In the genomic region with DNA sequence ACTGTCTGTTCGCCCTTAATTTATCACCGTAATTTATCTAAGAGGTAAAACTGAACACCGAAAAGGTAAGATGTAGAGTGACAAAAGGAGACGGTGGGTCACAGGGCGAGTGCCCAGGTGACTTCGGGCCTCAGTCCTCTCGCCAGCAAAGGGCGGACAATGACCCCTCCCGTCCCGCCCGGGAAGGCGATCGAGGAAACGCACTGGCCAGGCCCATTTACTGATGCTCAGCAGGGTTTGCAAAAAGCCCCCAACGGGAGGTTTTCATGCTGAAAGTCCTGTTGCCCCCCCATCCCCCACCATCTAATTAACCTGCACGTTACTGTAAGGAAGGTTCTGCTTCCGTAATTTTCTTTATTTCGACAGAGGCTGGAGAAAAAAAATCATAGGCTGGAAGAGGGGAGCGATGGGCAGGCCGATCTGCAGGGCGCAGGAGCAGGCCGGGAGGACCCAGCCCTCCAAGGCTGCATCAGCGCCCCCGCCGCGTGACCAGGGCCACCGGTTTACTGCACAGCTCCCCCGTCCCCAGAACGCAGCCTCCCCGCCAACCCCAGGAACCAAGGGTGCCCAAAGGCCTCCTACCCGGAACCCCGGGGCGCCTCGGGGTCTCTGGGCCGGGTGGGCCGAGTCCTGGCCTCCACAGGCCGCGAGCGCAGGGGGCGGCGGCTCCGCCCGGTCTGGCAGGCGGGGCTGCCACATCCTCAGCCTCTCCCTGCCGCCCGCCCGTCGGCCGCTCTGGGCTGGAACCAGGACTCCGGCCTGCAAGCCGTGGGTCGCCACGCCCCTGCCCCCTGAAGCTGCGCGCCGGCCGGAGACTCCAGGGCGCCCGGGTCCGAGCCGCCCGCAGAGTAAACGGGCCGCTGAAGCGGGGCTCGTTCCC, we compare ENCODE assay signal across 9 cellular contexts. TPM values are rescaled to one million over a fixed set of nuclear protein-coding genes. Genes with fewer than 3 reads are reported as not detected.
A peak's percentile ranks its signal among the peaks of the same experiment; 100 is the strongest.
DNase-seq lines count a peak whose midpoint lies in the region; ATAC-seq, FAIRE-seq and TF ChIP-seq lines count a peak whose summit lies in the region.
"Had no signal": no experiment of that assay in that cellular context is flagged by ENCODE, and none has a peak within 500 bp of the region (broad histone marks: within the 10 kb centered on the region; RNA-seq: fewer than 3 reads in every experiment).

No MANE protein-coding gene starts in this region.

- POLR2A ChIA-PET in CD8-positive, alpha-beta T cell (lab: Charles Lee) = interaction anchor here (0.7 to 1.3 kb wide), 5 partner anchors 10 to 439 kb away, joined by 3 to 7 read pairs (median 3); a partner anchor contains a TSS
- POLR2A ChIA-PET in GM12878 (lab: Charles Lee) = no interaction called here

- H3K27ac ChIP-seq in CD8-positive, alpha-beta T cell (ENCODE audit: low read depth, low read length) = peak overlapping the region; percentile 70
- peak overlapping the region; percentile 56; the same call in 1 of the 2 replicates for H3K27ac ChIP-seq in HUES6 (ENCODE audit: low read depth, low read length)
- no peak overlapping the region for H3K27ac ChIP-seq in GM12878 (ENCODE audit: control insufficient read depth, insufficient read depth)
- no peak overlapping the region for H3K27ac ChIP-seq in iPS DF 6.9 (ENCODE audit: low read length)

- H4K20me1 ChIP-seq in GM12878 (ENCODE audit: control insufficient read depth, insufficient read depth) = no peaks in the 10 kb centered on the region

- RAD21 ChIA-PET in GM12878 (lab: Charles Lee; ENCODE audit: unreplicated experiment) = interaction anchor here (1.1 kb wide), 1 partner anchor 15 kb away, joined by 3 read pairs; no protein-coding TSS in a partner anchor

- TF ChIP-seq EP300 in GM12878 (IDR thresholded peaks at IDR 0.05; ENCODE audit: borderline replicate concordance in 1 of 2, control insufficient read depth in 1 of 2, low read depth in 2 of 2, low read length in 2 of 2) = no peak

- DNase-seq in CD8-positive, alpha-beta T cell = peak; percentile 4 to 65 (median 39)
- DNase-seq in T-helper 9 cell (peak; percentile 31), GM12878 (ENCODE audit: low read depth, low spot score) (no peak), iPS DF 6.9 (ENCODE audit: low read depth, low spot score) (no peak), retinal pigment epithelial cell (ENCODE audit: low read depth) (peak; percentile 14), NCI-H2107 treated with DMSO at 0.1 percent for 48 hours (lab: John Stamatoyannopoulos, UW; ENCODE audit: unreplicated experiment) (no peak)

- no peak for TF ChIP-seq POLR2A in GM12878 (IDR thresholded peaks at IDR 0.05; ENCODE audit: low read depth, low read length)

- peak overlapping the region; percentile 52 for H3K9ac ChIP-seq in HUES6 (ENCODE audit: low read length)
- H3K9ac ChIP-seq in GM12878 (ENCODE audit: control insufficient read depth, insufficient read depth, low read length) = no peak overlapping the region; the same call in 1 of the 2 replicates

- peak overlapping the region; percentile 67 for H3K4me2 ChIP-seq in GM12878 (ENCODE audit: control insufficient read depth, insufficient read depth)

- peak overlapping the region; percentile 68 for H3K4me3 ChIP-seq in CD8-positive, alpha-beta T cell (ENCODE audit: low read depth, low read length)
- H3K4me3 ChIP-seq in HUES6 (ENCODE audit: low read depth, low read length) = peak overlapping the region; percentile 80
- H3K4me3 ChIP-seq in GM12878 = peak overlapping the region; percentile 69
- peak overlapping the region; percentile 73 for H3K4me3 ChIP-seq in iPS DF 6.9 (ENCODE audit: low read length)
- H3K4me3 ChIP-seq in retinal pigment epithelial cell (ENCODE audit: low read length) = peak overlapping the region; percentile 61

- SMC1A ChIA-PET in GM12878 (lab: Charles Lee; ENCODE audit: uncharacterized antibody, unreplicated experiment) = no interaction called here

- WGBS in GM12878 (ENCODE audit: insufficient coverage, insufficient replicate concordance, low lambda C conversion rate, missing lambda C conversion rate) = 28% methylated on average over 51 of the region's 66 CpGs
- no CpG with 5 or more reads among the region's 66 CpGs for WGBS in iPS DF 6.9 (ENCODE audit: insufficient coverage, insufficient read length)

- H2AFZ ChIP-seq in GM12878 (ENCODE audit: control insufficient read depth, low read depth, low read length) = peak overlapping the region; percentile 74

- peak; percentile 23 for ATAC-seq in CD8-positive, alpha-beta T cell
- ATAC-seq in GM21447 (IDR thresholded peaks at IDR 0.05; ENCODE audit: unreplicated experiment) (peak; percentile 25), GM12878 (peak; percentile 42)

- intact Hi-C loops in CD8-positive, alpha-beta T cell (cut with DNase I, micrococcal nuclease) = loop anchor here (1.0 to 10.0 kb wide), 11 partner anchors 15 to 1413 kb away; a partner anchor contains a TSS
- intact Hi-C loops in GM12878 (cut with micrococcal nuclease; ENCODE audit: unreplicated experiment) = no loop called here

- H3K36me3 ChIP-seq in CD8-positive, alpha-beta T cell (ENCODE audit: insufficient read depth, low read length) = no peaks in the 10 kb centered on the region
- H3K36me3 ChIP-seq in HUES6 (ENCODE audit: control insufficient read depth, insufficient read depth, low read length) (peaks cover 5% of the 10 kb centered on the region; the same call in 1 of the 2 replicates), GM12878 (ENCODE audit: control insufficient read depth in 2 of 2, insufficient read depth in 2 of 2, low read length in 1 of 2) (no peaks in the 10 kb centered on the region), iPS DF 6.9 (ENCODE audit: control insufficient read depth, insufficient read depth, low read length) (no peaks in the 10 kb centered on the region)

- BruUV-seq in GM12878 (replicated peaks; lab: Mats Ljungman, UMichigan) = no TSS peak

- no peaks in the 10 kb centered on the region for H3K9me3 ChIP-seq in CD8-positive, alpha-beta T cell (ENCODE audit: low read length)
- H3K9me3 ChIP-seq in HUES6 (ENCODE audit: control insufficient read depth, insufficient read depth, low read depth, low read length) = no peaks in the 10 kb centered on the region
- no peaks in the 10 kb centered on the region; the same call in 2 of the 3 replicates for H3K9me3 ChIP-seq in GM12878 (replicated peaks; ENCODE audit: control insufficient read depth, insufficient read depth, low read length)
- no peaks in the 10 kb centered on the region for H3K9me3 ChIP-seq in iPS DF 6.9 (ENCODE audit: control insufficient read depth, insufficient read depth, low read length)

- H3K4me1 ChIP-seq in CD8-positive, alpha-beta T cell (ENCODE audit: insufficient read depth, low read length) = peaks cover 14% of the 10 kb centered on the region
- H3K4me1 ChIP-seq in HUES6 (ENCODE audit: control insufficient read depth, insufficient read depth, low read length) (peaks cover 23% of the 10 kb centered on the region), GM12878 (ENCODE audit: control insufficient read depth, insufficient read depth, low read length) (no peaks in the 10 kb centered on the region), iPS DF 6.9 (ENCODE audit: control insufficient read depth, insufficient read depth, low read length) (no peaks in the 10 kb centered on the region)

- CTCF ChIA-PET in CD8-positive, alpha-beta T cell (lab: Charles Lee) = no interaction called here
- CTCF ChIA-PET in GM12878 (lab: Yijun Ruan, JAX) = interaction anchor here (1.2 kb wide), 1 partner anchor 14 kb away, joined by 5 read pairs; no protein-coding TSS in a partner anchor

- no peak for TF ChIP-seq CTCF in CD8-positive, alpha-beta T cell (IDR thresholded peaks at IDR 0.05)
- TF ChIP-seq CTCF in GM12878 (IDR thresholded peaks at IDR 0.05 in 2 of 3, conservative IDR thresholded peaks at IDR 0.05 in 1 of 3; ENCODE audit: control insufficient read depth in 2 of 3, extremely low read depth in 1 of 3, insufficient read depth in 1 of 3, low read depth in 3 of 3, low read length in 3 of 3) = no peak
- no peak for TF ChIP-seq CTCF in retinal pigment epithelial cell (conservative IDR thresholded peaks at IDR 0.05; ENCODE audit: low read depth, low read length)

- H3K27me3 ChIP-seq in CD8-positive, alpha-beta T cell (ENCODE audit: insufficient read depth, low read length) = no peaks in the 10 kb centered on the region
- H3K27me3 ChIP-seq in HUES6 (ENCODE audit: control insufficient read depth, insufficient read depth, low read length) (0 out of 2 replicates have a peak, but pooled peaks cover 6% of the 10 kb centered on the region), GM12878 (replicated peaks in 1 of 2; ENCODE audit: control insufficient read depth in 2 of 2, insufficient read depth in 2 of 2, low read length in 1 of 2) (0 out of 4 replicates have a peak, but pooled peaks cover 0 to 6% of the 10 kb centered on the region in 2 experiments), iPS DF 6.9 (ENCODE audit: control insufficient read depth, insufficient read depth, low read length) (no peaks in the 10 kb centered on the region)

- no peak for TF ChIP-seq RAD21 in GM12878 (IDR thresholded peaks at IDR 0.05; ENCODE audit: insufficient read depth, low read depth, low read length)

- peak overlapping the region; percentile 82 for H3K4me3 Mint-ChIP-seq in CD8-positive, alpha-beta T cell

- peaks cover 28% of the 10 kb centered on the region for H3K4me1 Mint-ChIP-seq in CD8-positive, alpha-beta T cell (ENCODE audit: low read depth)

- H3K9me3 Mint-ChIP-seq in CD8-positive, alpha-beta T cell = no peaks in the 10 kb centered on the region

- in situ Hi-C loops in GM12878 (cut with MboI) = no loop called here

- H3K27me3 Mint-ChIP-seq in CD8-positive, alpha-beta T cell (ENCODE audit: low read depth) = peaks cover 6% of the 10 kb centered on the region

- no peak for FAIRE-seq in GM12878 (lab: Jason Lieb, UNC)

- no peak overlapping the region for H3K27ac Mint-ChIP-seq in CD8-positive, alpha-beta T cell

- H3K36me3 Mint-ChIP-seq in CD8-positive, alpha-beta T cell = peaks cover 5% of the 10 kb centered on the region

- H3K79me2 ChIP-seq in GM12878 (ENCODE audit: control insufficient read depth, insufficient read depth, low read length) = no peaks in the 10 kb centered on the region

RNA-seq across cellular contexts. Expression of a gene that starts 0.6 kb away (rescaled TPM):
- 10 to 100 TPM; 49.8 to 56.1 TPM for total RNA-seq in CD8-positive, alpha-beta T cell
- 0.79 and 3.2 TPM in 2 replicates for total RNA-seq in GM12878 (2013; cell fraction: nucleolus; rRNA removed)
- total RNA-seq in GM12878 (2014; rRNA removed) = 1.2 and 1.3 TPM in 2 replicates
- 1.4 and 1.5 TPM in 2 replicates for total RNA-seq in GM12878 (2014; rRNA removed; fragmentation: Illumina TruSeq; extraction: Trizol)
- 1.2 and 1.8 TPM in 2 replicates for total RNA-seq in GM12878 (2021)
- polyA plus RNA-seq in GM12878 (2011; ENCODE audit: low read depth) = 6.5 TPM
- polyA plus RNA-seq in GM12878 (2011; rRNA removed) = 9.8 and 12.2 TPM in 2 replicates
- 4.3 and 5.0 TPM in 2 replicates for polyA plus RNA-seq in GM12878 (2011; cell fraction: cytosol; rRNA removed)
- polyA plus RNA-seq in GM12878 (2011; cell fraction: nucleus; rRNA removed) = 2.7 and 4.0 TPM in 2 replicates
- 6.3 and 10.0 TPM in 2 replicates for polyA plus RNA-seq in GM12878 (2012)
- polyA plus RNA-seq in GM12878 (2014; fragmentation: Illumina TruSeq; extraction: Trizol) = 1.1 and 1.4 TPM in 2 replicates
- polyA plus RNA-seq in GM12878 (2014; fragmentation: Nextera tagmentation; extraction: Ambion mirVana) = 1 to 10 TPM; 1.8 to 2.5 TPM
- polyA plus RNA-seq in GM12878 (2014; rRNA removed) = 1.4 and 1.6 TPM in 2 replicates
- polyA plus RNA-seq in GM12878 (2016; fragmentation: Nextera tagmentation; extraction: Ambion mirVana) = 1 to 10 TPM; 1.5 to 3.5 TPM
- polyA minus RNA-seq in GM12878 (2011; rRNA and poly(A)+ RNA removed) = 3.7 and 5.0 TPM in 2 replicates
- polyA minus RNA-seq in GM12878 (2011; cell fraction: cytosol; rRNA and poly(A)+ RNA removed) = 1.9 and 2.2 TPM in 2 replicates
- polyA minus RNA-seq in GM12878 (2011; cell fraction: nucleus; rRNA and poly(A)+ RNA removed) = 1.1 TPM in 2 replicates

RNA-seq across cellular contexts. Expression of a gene that starts 31.7 kb away (rescaled TPM):
- not detected for total RNA-seq in CD8-positive, alpha-beta T cell
- not detected in 2 replicates for total RNA-seq in GM12878 (2013; cell fraction: nucleolus; rRNA removed)
- total RNA-seq in GM12878 (2014; rRNA removed) (not detected in 2 replicates), GM12878 (2014; rRNA removed; fragmentation: Illumina TruSeq; extraction: Trizol) (not detected in 2 replicates), GM12878 (2021) (not detected in 2 replicates)
- polyA plus RNA-seq in GM12878 (2011; ENCODE audit: low read depth) = not detected
- polyA plus RNA-seq in GM12878 (2011; rRNA removed) (not detected in 2 replicates), GM12878 (2014; fragmentation: Illumina TruSeq; extraction: Trizol) (not detected in 2 replicates), GM12878 (2014; fragmentation: Nextera tagmentation; extraction: Ambion mirVana) (not detected), GM12878 (2014; rRNA removed) (not detected in 2 replicates), GM12878 (2016; fragmentation: Nextera tagmentation; extraction: Ambion mirVana) (not detected)
- not detected in 2 replicates for polyA plus RNA-seq in GM12878 (2011; cell fraction: cytosol; rRNA removed)
- polyA plus RNA-seq in GM12878 (2011; cell fraction: nucleus; rRNA removed) = not detected in 2 replicates
- polyA plus RNA-seq in GM12878 (2012) = 0.04 TPM in 1 of 2 replicates, not detected in the other
- not detected in 2 replicates for polyA minus RNA-seq in GM12878 (2011; rRNA and poly(A)+ RNA removed)
- not detected in 2 replicates for polyA minus RNA-seq in GM12878 (2011; cell fraction: cytosol; rRNA and poly(A)+ RNA removed)
- not detected in 2 replicates for polyA minus RNA-seq in GM12878 (2011; cell fraction: nucleus; rRNA and poly(A)+ RNA removed)
- total RNA-seq: activated CD8-positive, alpha-beta memory T cell treated with anti-CD3 and anti-CD28 coated beads for 36 hours had no signal

RNA-seq across cellular contexts. Expression of a gene that starts 43.5 kb away (rescaled TPM):
- 10 to 100 TPM; 14.4 to 17.3 TPM for total RNA-seq in CD8-positive, alpha-beta T cell
- 14.5 and 17.5 TPM in 2 replicates for total RNA-seq in GM12878 (2013; cell fraction: nucleolus; rRNA removed)
- total RNA-seq in GM12878 (2014; rRNA removed) (5.9 and 6.9 TPM in 2 replicates), GM12878 (2014; rRNA removed; fragmentation: Illumina TruSeq; extraction: Trizol) (5.3 and 5.6 TPM in 2 replicates), GM12878 (2021) (6.5 and 7.6 TPM in 2 replicates)
- 6.5 TPM for polyA plus RNA-seq in GM12878 (2011; ENCODE audit: low read depth)
- polyA plus RNA-seq in GM12878 (2011; rRNA removed) (8.3 and 9.7 TPM in 2 replicates), GM12878 (2014; fragmentation: Illumina TruSeq; extraction: Trizol) (2.7 and 3.6 TPM in 2 replicates), GM12878 (2014; fragmentation: Nextera tagmentation; extraction: Ambion mirVana) (1 to 10 TPM in 1 of 2 experiments, under 1 TPM in 1; 0.79 to 2.1 TPM), GM12878 (2014; rRNA removed) (9.8 and 10.7 TPM in 2 replicates), GM12878 (2016; fragmentation: Nextera tagmentation; extraction: Ambion mirVana) (1 to 10 TPM; 7.7 to 9.3 TPM)
- 11.5 and 13.4 TPM in 2 replicates for polyA plus RNA-seq in GM12878 (2011; cell fraction: cytosol; rRNA removed)
- 6.0 and 8.4 TPM in 2 replicates for polyA plus RNA-seq in GM12878 (2011; cell fraction: nucleus; rRNA removed)
- polyA plus RNA-seq in GM12878 (2012) = 8.0 and 8.1 TPM in 2 replicates
- 4.5 and 8.5 TPM in 2 replicates for polyA minus RNA-seq in GM12878 (2011; rRNA and poly(A)+ RNA removed)
- polyA minus RNA-seq in GM12878 (2011; cell fraction: cytosol; rRNA and poly(A)+ RNA removed) = 1.1 and 1.5 TPM in 2 replicates
- 2.4 and 3.1 TPM in 2 replicates for polyA minus RNA-seq in GM12878 (2011; cell fraction: nucleus; rRNA and poly(A)+ RNA removed)

Comparison
In these comparisons a context has a peak if more than half of its experiments do, and no peak if none do; other contexts are left out.
1. DNase-seq: peak in CD8-positive, alpha-beta T cell (7 of 7), T-helper 9 cell (single experiment) and retinal pigment epithelial cell (single experiment); none in GM12878 (single experiment), iPS DF 6.9 (single experiment) and NCI-H2107 treated with DMSO at 0.1 percent for 48 hours (single experiment).
2. H3K27ac ChIP-seq: peak in CD8-positive, alpha-beta T cell (single experiment) and HUES6 (single experiment); none in GM12878 (single experiment) and iPS DF 6.9 (single experiment).
3. RNA of a gene that starts 0.6 kb away (total RNA-seq): 49.8 to 56.1 TPM in CD8-positive, alpha-beta T cell; 0.79 to 3.2 TPM in GM12878; every median in the first group is over 10 times any median in the second.
4. Peak in every context shown above with its lines, with median percentiles within 50 percentile points of each other: ATAC-seq and H3K4me3 ChIP-seq.